8 cellular contexts compared by ENCODE assay signal in genomic region chr7:88218428-88218745, GRCh38. TPM values are rescaled to one million over a fixed set of nuclear protein-coding genes. Genes with fewer than 3 reads are reported as not detected.
A peak's percentile ranks its signal among the peaks of the same experiment; 100 is the strongest.
DNase-seq lines count a peak whose midpoint lies in the region; ATAC-seq, FAIRE-seq and TF ChIP-seq lines count a peak whose summit lies in the region.

No MANE protein-coding gene starts in this region.

- H3K27me3 ChIP-seq in testis: no peaks in the 10 kb centered on the region

- H3K9me3 Mint-ChIP-seq in activated CD4-positive, alpha-beta T cell treated with anti-CD3 and anti-CD28 coated beads for 36 hours (ENCODE audit: low read depth): no peaks in the 10 kb centered on the region
- no peaks in the 10 kb centered on the region for H3K9me3 Mint-ChIP-seq in activated naive CD8-positive, alpha-beta T cell (ENCODE audit: low read depth)

- peak overlapping the region; percentile 95 for H3K4me3 Mint-ChIP-seq in activated CD4-positive, alpha-beta T cell treated with anti-CD3 and anti-CD28 coated beads for 36 hours
- peak overlapping the region; percentile 94 for H3K4me3 Mint-ChIP-seq in activated naive CD8-positive, alpha-beta T cell

- no peaks in the 10 kb centered on the region for H3K27me3 Mint-ChIP-seq in activated CD4-positive, alpha-beta T cell treated with anti-CD3 and anti-CD28 coated beads for 36 hours
- no peaks in the 10 kb centered on the region for H3K27me3 Mint-ChIP-seq in activated naive CD8-positive, alpha-beta T cell

- TF ChIP-seq POLR2A in testis (IDR thresholded peaks at IDR 0.05): no peak

- peaks cover 33% of the 10 kb centered on the region for H3K4me1 Mint-ChIP-seq in activated CD4-positive, alpha-beta T cell treated with anti-CD3 and anti-CD28 coated beads for 36 hours
- peaks cover 41% of the 10 kb centered on the region for H3K4me1 Mint-ChIP-seq in activated naive CD8-positive, alpha-beta T cell (ENCODE audit: low read depth)

- 35 to 37% methylated on average over 5 of the region's 5 CpGs for WGBS in testis, 2 donors

- peaks cover 8 to 12% of the 10 kb centered on the region in 2 donors for H3K36me3 ChIP-seq in kidney (ENCODE audit: control insufficient read depth in 1 of 2, insufficient read depth in 2 of 2, low read length in 2 of 2)
- no peaks in the 10 kb centered on the region for H3K36me3 ChIP-seq in testis (ENCODE audit: low read depth, missing control alignments)

- no peak for FAIRE-seq in kidney (lab: Jason Lieb, UNC)

- H3K4me1 ChIP-seq in kidney (ENCODE audit: control insufficient read depth in 1 of 2, insufficient read depth in 1 of 2, low read depth in 1 of 2, low read length in 2 of 2) (peaks cover 3% of the 10 kb centered on the region in 2 donors), testis (peaks cover 4% of the 10 kb centered on the region)

- intact Hi-C loops in activated CD4-positive, alpha-beta T cell treated with anti-CD3 and anti-CD28 coated beads for 36 hours (cut with DNase I, micrococcal nuclease): loop anchor here in 1 of 2 experiments (5.0 kb wide), 1 partner anchor 871 kb away; the partner anchor contains the start of gene CROT
- intact Hi-C loops in kidney (cut with DNase I) (no loop called here), testis (cut with DNase I; ENCODE audit: low total_unique reads) (no loop called here), sciatic nerve (cut with DNase I) (no loop called here)

- H3K27ac Mint-ChIP-seq in activated CD4-positive, alpha-beta T cell treated with anti-CD3 and anti-CD28 coated beads for 36 hours: peak overlapping the region; percentile 87
- H3K27ac Mint-ChIP-seq in activated naive CD8-positive, alpha-beta T cell: peak overlapping the region; percentile 90

- TF ChIP-seq CTCF in kidney (IDR thresholded peaks at IDR 0.05; ENCODE audit: borderline replicate concordance, extremely low read depth, insufficient read depth): no peak
- no peak for TF ChIP-seq CTCF in testis (IDR thresholded peaks at IDR 0.05)

- peaks cover 36% of the 10 kb centered on the region for H3K36me3 Mint-ChIP-seq in activated CD4-positive, alpha-beta T cell treated with anti-CD3 and anti-CD28 coated beads for 36 hours (ENCODE audit: low read depth)
- peaks cover 8% of the 10 kb centered on the region for H3K36me3 Mint-ChIP-seq in activated naive CD8-positive, alpha-beta T cell

- POLR2A ChIA-PET in activated CD4-positive, alpha-beta T cell treated with anti-CD3 and anti-CD28 coated beads for 36 hours (lab: Charles Lee): no interaction called here

- H3K9me3 ChIP-seq in kidney (ENCODE audit: control insufficient read depth in 1 of 2, low read length in 2 of 2) (no peaks in the 10 kb centered on the region), testis (no peaks in the 10 kb centered on the region)

- ATAC-seq in activated CD4-positive, alpha-beta T cell treated with anti-CD3 and anti-CD28 coated beads for 36 hours: no peak
- ATAC-seq in sciatic nerve (no peak), GM18858 (IDR thresholded peaks at IDR 0.05; ENCODE audit: unreplicated experiment) (no peak)

- no peak for DNase-seq in activated CD4-positive, alpha-beta T cell treated with anti-CD3 and anti-CD28 coated beads for 36 hours
- DNase-seq in activated CD4-positive, alpha-beta T cell treated with anti-CD3 and anti-CD28 coated beads for 48 hours: no peak
- no peak for DNase-seq in kidney
- no peak for DNase-seq in testis
- DNase-seq in activated CD4-positive, CD25-positive, alpha-beta regulatory T cell treated with anti-CD3 and anti-CD28 coated beads, Interleukin-2, amount 50 U/mL, for 72 hours: no peak
- no peak for DNase-seq in sciatic nerve (ENCODE audit: low spot score)

- H3K4me3 ChIP-seq in kidney (ENCODE audit: low read length in 2 of 2) (peak overlapping the region; percentile 69 to 87), testis (peak overlapping the region; percentile 76 to 86)

- H3K9ac ChIP-seq in kidney (ENCODE audit: low read length in 2 of 2): peak overlapping the region in 1 of 2 donors; percentile 67

- H3K27ac ChIP-seq in kidney (ENCODE audit: low read depth in 2 of 2, low read length in 2 of 2) (no peak overlapping the region), testis (peak overlapping the region in 1 of 2 donors; percentile 34)

- CTCF ChIA-PET in activated CD4-positive, alpha-beta T cell treated with anti-CD3 and anti-CD28 coated beads for 36 hours (lab: Charles Lee): no interaction called here

RNA-seq across cellular contexts. Expression of gene SRI, which starts 1.5 kb away (rescaled TPM):
- total RNA-seq in activated CD4-positive, alpha-beta T cell treated with anti-CD3 and anti-CD28 coated beads for 36 hours: 100 to 1,000 TPM; 157 to 193 TPM
- total RNA-seq in kidney: 141 TPM
- polyA plus RNA-seq in kidney (ENCODE audit: insufficient read depth, low read depth, low replicate concordance): 148 TPM
- 10 to 100 TPM; 53.1 to 67.8 TPM for total RNA-seq in testis
- polyA plus RNA-seq in testis (ENCODE audit: insufficient read depth, low read depth, low replicate concordance): 96.1 TPM
- 132 TPM for total RNA-seq in sciatic nerve
